Comparison of ENCODE assay signal across 12 cellular contexts in the genomic region with DNA sequence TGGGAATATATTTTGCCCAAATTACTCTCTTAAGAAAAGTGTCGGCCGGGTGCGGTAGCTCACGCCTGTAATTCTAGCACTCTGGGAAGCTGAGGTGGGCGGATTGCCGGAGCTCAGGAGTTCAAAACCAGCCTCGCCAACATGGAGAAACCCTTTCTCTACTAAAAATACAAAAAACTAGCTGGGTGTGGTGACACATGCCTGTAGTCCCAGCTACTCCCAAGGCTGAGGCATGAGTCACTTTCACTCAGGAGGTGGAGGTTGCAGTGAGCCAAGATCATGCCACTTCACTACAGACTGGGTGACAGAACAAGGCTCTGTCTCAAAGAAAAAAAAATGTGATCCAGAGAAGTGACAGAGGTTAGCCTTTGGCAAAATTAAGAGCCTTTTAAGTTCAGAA. TPM values are rescaled to one million over a fixed set of nuclear protein-coding genes. Genes with fewer than 3 reads are reported as not detected.
A peak's percentile ranks its signal among the peaks of the same experiment; 100 is the strongest.
DNase-seq lines count a peak whose midpoint lies in the region; ATAC-seq and TF ChIP-seq lines count a peak whose summit lies in the region.
"Had no signal": no experiment of that assay in that cellular context is flagged by ENCODE, and none has a peak within 500 bp of the region (broad histone marks: within the 10 kb centered on the region; RNA-seq: fewer than 3 reads in every experiment).

No MANE protein-coding gene starts in this region.

- DNase-seq in activated CD4-positive, alpha-beta T cell treated with anti-CD3 and anti-CD28 coated beads for 48 hours = peak; percentile 36
- DNase-seq in activated CD4-positive, alpha-beta T cell treated with anti-CD3 and anti-CD28 coated beads for 4 hours = no peak
- DNase-seq in RPMI7951 (ENCODE audit: low read depth) (peak; percentile 81), erythroblast (lab: John Stamatoyannopoulos, UW) (peak; percentile 8 to 44), skeletal muscle cell (ENCODE audit: low read depth) (peak; percentile 10), Right ventricle myocardium inferior (ENCODE audit: missing footprints) (no peak), NCI-H187 treated with DMSO at 0.1 percent for 48 hours (lab: John Stamatoyannopoulos, UW) (no peak), ascending aorta (ENCODE audit: low spot score in 2 of 2) (no peak)
- DNase-seq: activated B cell treated with CpG ODN at 0.5 μM for 24 hours; heart right ventricle; stimulated activated CD4-positive, alpha-beta T cell treated with anti-CD3 and anti-CD28 coated beads, Interleukin-4, amount 100 ng/mL, for 4 hours; tibial artery had no signal

- peaks cover 10 to 11% of the 10 kb centered on the region in 2 donors for H3K36me3 ChIP-seq in ascending aorta

- no peaks in the 10 kb centered on the region for H3K4me1 ChIP-seq in ascending aorta
- H3K4me1 ChIP-seq: heart right ventricle, tibial artery had no signal

- intact Hi-C loops in Right ventricle myocardium inferior (cut with DNase I) (no loop called here), ascending aorta (cut with DNase I) (no loop called here)

- H3K27ac ChIP-seq in ascending aorta = no peak overlapping the region
- H3K27ac ChIP-seq: heart right ventricle, tibial artery had no signal

- no peak for ATAC-seq in Right ventricle myocardium inferior
- ATAC-seq: heart right ventricle had no signal

- no peak overlapping the region for H3K4me3 ChIP-seq in skeletal muscle cell (ENCODE audit: low read depth, low read length)
- H3K4me3 ChIP-seq in ascending aorta = no peak overlapping the region
- H3K4me3 ChIP-seq: heart right ventricle, tibial artery had no signal

- no peak for TF ChIP-seq CTCF in ascending aorta (IDR thresholded peaks at IDR 0.05)

- TF ChIP-seq POLR2A in erythroblast (IDR thresholded peaks at IDR 0.05; ENCODE audit: low read length) = no peak

- H3K27me3 ChIP-seq in ascending aorta = no peaks in the 10 kb centered on the region
- H3K27me3 ChIP-seq: heart right ventricle, tibial artery had no signal

- peaks cover 0 to 4% of the 10 kb centered on the region in 2 donors for H3K9me3 ChIP-seq in ascending aorta

RNA-seq across cellular contexts. Expression of a gene that starts 26.4 kb away (rescaled TPM):
- total RNA-seq in RPMI7951 (2014; rRNA removed; shearing (Covaris generic)) = 9.4 and 11.9 TPM in 2 replicates
- total RNA-seq in Right ventricle myocardium inferior (not detected), ascending aorta (not detected)
- total RNA-seq: activated B cell treated with CpG ODN at 0.5 μM for 24 hours, heart right ventricle had no signal

Comparison
In these comparisons a context has a peak if more than half of its experiments do, and no peak if none do; other contexts are left out.
1. DNase-seq: peak in activated CD4-positive, alpha-beta T cell treated with anti-CD3 and anti-CD28 coated beads for 48 hours (single experiment), RPMI7951 (single experiment), erythroblast (2 of 2) and skeletal muscle cell (single experiment); none in activated CD4-positive, alpha-beta T cell treated with anti-CD3 and anti-CD28 coated beads for 4 hours (0 of 2), Right ventricle myocardium inferior (single experiment), NCI-H187 treated with DMSO at 0.1 percent for 48 hours (single experiment) and ascending aorta (0 of 2).
2. RNA of a gene that starts 26.4 kb away (total RNA-seq): 9.4 to 11.9 TPM in RPMI7951; not detected in Right ventricle myocardium inferior (single experiment) and not detected in ascending aorta (single experiment); every median in the first group is over 10 times any median in the second.